ENCODE assay signal across 18 cellular contexts in genomic region chr14:104891664-104892500, GRCh38. TPM values are rescaled to one million over a fixed set of nuclear protein-coding genes. Genes with fewer than 3 reads are reported as not detected.
A peak's percentile ranks its signal among the peaks of the same experiment; 100 is the strongest.
DNase-seq lines count a peak whose midpoint lies in the region; FAIRE-seq and TF ChIP-seq lines count a peak whose summit lies in the region.
"Had no signal": no experiment of that assay in that cellular context is flagged by ENCODE, and none has a peak within 500 bp of the region (broad histone marks: within the 10 kb centered on the region; RNA-seq: fewer than 3 reads in every experiment).

No MANE protein-coding gene starts in this region.

- H3K9me3 ChIP-seq in left ventricle myocardium inferior (replicated peaks) = no peaks in the 10 kb centered on the region
- H3K9me3 ChIP-seq in right atrium auricular region = no peaks in the 10 kb centered on the region
- H3K9me3 ChIP-seq in Peyer's patch = no peaks in the 10 kb centered on the region
- no peaks in the 10 kb centered on the region for H3K9me3 ChIP-seq in kidney (ENCODE audit: control insufficient read depth in 1 of 2, low read length in 2 of 2)
- H3K9me3 ChIP-seq in suprapubic skin = no peaks in the 10 kb centered on the region
- H3K9me3 ChIP-seq: ascending aorta, MG63 had no signal

- peaks cover 13% of the 10 kb centered on the region for H3K36me3 ChIP-seq in left ventricle myocardium inferior
- peaks cover 6% of the 10 kb centered on the region for H3K36me3 ChIP-seq in right atrium auricular region
- peaks cover 0 to 43% (median 0%) of the 10 kb centered on the region in 3 donors for H3K36me3 ChIP-seq in Peyer's patch
- peaks cover 0 to 1% of the 10 kb centered on the region in 2 donors for H3K36me3 ChIP-seq in kidney (ENCODE audit: control insufficient read depth in 1 of 2, insufficient read depth in 2 of 2, low read length in 2 of 2)
- H3K36me3 ChIP-seq in suprapubic skin = peaks cover 41% of the 10 kb centered on the region
- H3K36me3 ChIP-seq: MG63 had no signal

- H3K4me1 ChIP-seq in left ventricle myocardium inferior = peaks cover 21% of the 10 kb centered on the region
- H3K4me1 ChIP-seq in right atrium auricular region = peaks cover 0 to 20% of the 10 kb centered on the region in 2 donors
- peaks cover 0 to 10% (median 0%) of the 10 kb centered on the region in 4 donors for H3K4me1 ChIP-seq in Peyer's patch
- peaks cover 6 to 18% of the 10 kb centered on the region in 2 donors for H3K4me1 ChIP-seq in kidney (ENCODE audit: control insufficient read depth in 1 of 2, insufficient read depth in 1 of 2, low read depth in 1 of 2, low read length in 2 of 2)
- peaks cover 19% of the 10 kb centered on the region for H3K4me1 ChIP-seq in suprapubic skin
- H3K4me1 ChIP-seq: ascending aorta had no signal

- H3K27me3 ChIP-seq in left ventricle myocardium inferior (ENCODE audit: low read depth) (no peaks in the 10 kb centered on the region), right atrium auricular region (no peaks in the 10 kb centered on the region), Peyer's patch (no peaks in the 10 kb centered on the region), suprapubic skin (no peaks in the 10 kb centered on the region)
- H3K27me3 ChIP-seq: ascending aorta, MG63 had no signal

- FAIRE-seq in kidney (lab: Jason Lieb, UNC) = no peak

- TF ChIP-seq POLR2A in Peyer's patch (IDR thresholded peaks at IDR 0.05) (no peak), suprapubic skin (IDR thresholded peaks at IDR 0.05) (no peak)

- no peak for TF ChIP-seq CTCF in left ventricle myocardium inferior (IDR thresholded peaks at IDR 0.05; ENCODE audit: borderline replicate concordance)
- TF ChIP-seq CTCF in right atrium auricular region (IDR thresholded peaks at IDR 0.05) = no peak
- no peak for TF ChIP-seq CTCF in Peyer's patch (IDR thresholded peaks at IDR 0.05)
- no peak for TF ChIP-seq CTCF in kidney (IDR thresholded peaks at IDR 0.05; ENCODE audit: borderline replicate concordance, extremely low read depth, insufficient read depth)
- no peak for TF ChIP-seq CTCF in suprapubic skin (IDR thresholded peaks at IDR 0.05)

- 77% methylated on average over 8 of the region's 13 CpGs for WGBS in suprapubic skin

- H3K4me3 ChIP-seq in left ventricle myocardium inferior (no peak overlapping the region), right atrium auricular region (no peak overlapping the region), Peyer's patch (no peak overlapping the region), kidney (ENCODE audit: low read length in 2 of 2) (no peak overlapping the region), suprapubic skin (no peak overlapping the region)
- H3K4me3 ChIP-seq: ascending aorta, MG63 had no signal

- no peak overlapping the region for H3K9ac ChIP-seq in kidney (ENCODE audit: low read length in 2 of 2)

- DNase-seq in left ventricle myocardium inferior (peak; percentile 14), right atrium auricular region (ENCODE audit: low spot score) (no peak), Peyer's patch (peak in 2 of 3 donors; percentile 43 to 46), kidney (peak; percentile 65), suprapubic skin (ENCODE audit: low spot score in 2 of 2) (peak; percentile 60 to 78), C1 segment of cervical spinal cord (lab: John Stamatoyannopoulos, UW) (no peak), NCI-H2029 treated with DMSO at 0.1 percent for 48 hours (lab: John Stamatoyannopoulos, UW) (no peak), pons (ENCODE audit: low spot score) (no peak)
- DNase-seq: activated CD8-positive, alpha-beta T cell treated with anti-CD3 and anti-CD28 coated beads, Interleukin-2, amount 10 ng/mL, durations not matched to agents 7 days and 5 days; COR-L47; MG63; NCI-H187; NCI-H446; NK-92 treated with Interleukin-12 subunit alpha and Interleukin-12 subunit beta, amount 100 ng/mL, for 24 hours; retina; RPMI8226 had no signal

- H3K27ac ChIP-seq in left ventricle myocardium inferior (replicated peaks) = no peak overlapping the region
- no peak overlapping the region for H3K27ac ChIP-seq in right atrium auricular region
- no peak overlapping the region for H3K27ac ChIP-seq in Peyer's patch
- H3K27ac ChIP-seq in kidney (ENCODE audit: low read depth in 2 of 2, low read length in 2 of 2) = no peak overlapping the region
- H3K27ac ChIP-seq in suprapubic skin = no peak overlapping the region
- H3K27ac ChIP-seq: ascending aorta had no signal

- intact Hi-C loops in left ventricle myocardium inferior (cut with micrococcal nuclease) (no loop called here), kidney (cut with DNase I) (no loop called here)

- TF ChIP-seq EP300 in suprapubic skin (IDR thresholded peaks at IDR 0.05) = no peak

RNA-seq across cellular contexts. Expression of gene CEP170B, which starts 26.8 kb away (rescaled TPM):
- total RNA-seq in left ventricle myocardium inferior (11.7 TPM), right atrium auricular region (10 to 100 TPM in 1 of 2 donors, 1 to 10 TPM in 1; 7.9 to 15.1 TPM), Peyer's patch (100 to 1,000 TPM in 1 of 4 donors, 10 to 100 TPM in 3; 42.1 to 112 (median 83.8) TPM), kidney (42.4 TPM), suprapubic skin (10 to 100 TPM; 53.3 to 70.1 (median 60.4) TPM)
- 8.1 TPM for polyA plus RNA-seq in kidney (ENCODE audit: insufficient read depth, low read depth, low replicate concordance)

RNA-seq across cellular contexts. Expression of gene PLD4, which starts 32.8 kb away (rescaled TPM):
- total RNA-seq in left ventricle myocardium inferior = 0.44 TPM
- under 1 TPM in 1 of 2 donors, not detected in 1; 0.08 TPM for total RNA-seq in right atrium auricular region
- total RNA-seq in Peyer's patch = 1 to 10 TPM in 2 of 4 donors, not detected in 2; 1.7 to 4.1 TPM
- 3.2 TPM for total RNA-seq in kidney
- not detected for polyA plus RNA-seq in kidney (ENCODE audit: insufficient read depth, low read depth, low replicate concordance)
- under 1 TPM in 1 of 4 donors, not detected in 3; 0.16 TPM for total RNA-seq in suprapubic skin
- total RNA-seq: activated CD8-positive, alpha-beta T cell treated with anti-CD3 and anti-CD28 coated beads, Interleukin-2, amount 10 ng/mL, durations not matched to agents 7 days and 5 days; ascending aorta; H4 had no signal

Comparison
In these comparisons a context has a peak if more than half of its experiments do, and no peak if none do; other contexts are left out.
1. DNase-seq: peak in left ventricle myocardium inferior (single experiment), Peyer's patch (2 of 3), kidney (single experiment) and suprapubic skin (2 of 2); none in right atrium auricular region (single experiment), C1 segment of cervical spinal cord (0 of 14), NCI-H2029 treated with DMSO at 0.1 percent for 48 hours (single experiment) and pons (single experiment).